In genomic region chr16:67015317-67015731, GRCh38 we compare ENCODE assay signal across 1 cellular context.
TF ChIP-seq lines count a peak whose summit lies in the region.

No MANE protein-coding gene starts in this region.

TF ChIP-seq in Ishikawa, 13 proteins besides CTCF, POLR2A, EP300 and RAD21 (continued from another document):
- TF ChIP-seq REST (IDR thresholded peaks at IDR 0.05; ENCODE audit: low read depth) (no peak), YY1 (IDR thresholded peaks at IDR 0.05; ENCODE audit: low read depth) (no peak), TEAD4 (IDR thresholded peaks at IDR 0.05) (no peak), CREB1 (IDR thresholded peaks at IDR 0.05; ENCODE audit: low read depth) (no peak)
